In genomic region chr5:150783422-150783928, GRCh38 we compare ENCODE assay signal across 1 cellular context.
A peak's percentile ranks its signal among the peaks of the same experiment; 100 is the strongest.
TF ChIP-seq lines count a peak whose summit lies in the region.

No MANE protein-coding gene starts in this region.

TF ChIP-seq in HEK293, 187 proteins besides CTCF, POLR2A, EP300 and RAD21 (continued from another document and continues in another):
- TF ChIP-seq TSHZ1 (tag by site-specific recombination; IDR thresholded peaks at IDR 0.05; ENCODE audit: borderline replicate concordance), result peak; percentile 57; the same call in 1 of the 2 replicates
- TF ChIP-seq ZNF423 (tag by site-specific recombination; IDR thresholded peaks at IDR 0.05), result peak; percentile 59; the same call in 1 of the 2 replicates
- TF ChIP-seq ZNF341 (tag by site-specific recombination; IDR thresholded peaks at IDR 0.05; ENCODE audit: low read depth), result peak; percentile 94
- TF ChIP-seq ZFP41 (tag by site-specific recombination; IDR thresholded peaks at IDR 0.05; ENCODE audit: borderline replicate concordance), result no peak
- peak; percentile 64 for TF ChIP-seq ZNF366 (tag by site-specific recombination; conservative IDR thresholded peaks at IDR 0.05)
- TF ChIP-seq ZNF2 (tag by site-specific recombination; IDR thresholded peaks at IDR 0.05), result peak; percentile 79
- TF ChIP-seq ZNF155 (tag by site-specific recombination; IDR thresholded peaks at IDR 0.05), result no peak
- no peak for TF ChIP-seq SP3 (tag by site-specific recombination; IDR thresholded peaks at IDR 0.05)
- TF ChIP-seq ZBTB44 (tag by site-specific recombination; IDR thresholded peaks at IDR 0.05), result peak; percentile 88
- peak; percentile 81 for TF ChIP-seq ZNF600 (tag by site-specific recombination; IDR thresholded peaks at IDR 0.05)
- peak; percentile 56 for TF ChIP-seq ZBTB17 (tag by site-specific recombination; IDR thresholded peaks at IDR 0.05)
- TF ChIP-seq ZNF692 (tag by site-specific recombination; IDR thresholded peaks at IDR 0.05), result no peak
- peak; percentile 77 for TF ChIP-seq GLIS1 (tag by site-specific recombination; IDR thresholded peaks at IDR 0.05)
- peak; percentile 74 for TF ChIP-seq FEZF1 (tag by site-specific recombination; IDR thresholded peaks at IDR 0.05)
- TF ChIP-seq ZNF830 (tag by site-specific recombination; IDR thresholded peaks at IDR 0.05; ENCODE audit: low read depth), result no peak
- peak; percentile 59 for TF ChIP-seq WT1 (tag by site-specific recombination; IDR thresholded peaks at IDR 0.05)
- TF ChIP-seq ZNF398 (tag by site-specific recombination; IDR thresholded peaks at IDR 0.05), result peak; percentile 68
- TF ChIP-seq ZNF19 (tag by site-specific recombination; IDR thresholded peaks at IDR 0.05; ENCODE audit: low read depth), result no peak
- 0 out of 2 replicates have a peak, but pooled peaks have one; percentile 17 for TF ChIP-seq PRDM1 (tag by site-specific recombination; IDR thresholded peaks at IDR 0.05)
- peak; percentile 51 for TF ChIP-seq SP2 (tag by site-specific recombination; IDR thresholded peaks at IDR 0.05)
- peak; percentile 69 for TF ChIP-seq PRDM10 (tag by site-specific recombination; IDR thresholded peaks at IDR 0.05)
- peak; percentile 44; the same call in 1 of the 2 replicates for TF ChIP-seq ZBTB48 (tag by site-specific recombination; IDR thresholded peaks at IDR 0.05)
- no peak for TF ChIP-seq ZNF211 (tag by site-specific recombination; IDR thresholded peaks at IDR 0.05; ENCODE audit: low read depth)
- TF ChIP-seq ZIC2 (tag by site-specific recombination; IDR thresholded peaks at IDR 0.05), result peak; percentile 88
- TF ChIP-seq ZNF768 (tag by site-specific recombination; IDR thresholded peaks at IDR 0.05), result no peak
- TF ChIP-seq ZNF391 (tag by site-specific recombination; IDR thresholded peaks at IDR 0.05; ENCODE audit: borderline replicate concordance, low read depth), result no peak
- TF ChIP-seq ZBTB8A (tag by site-specific recombination; IDR thresholded peaks at IDR 0.05), result peak; percentile 74
- no peak for TF ChIP-seq ZNF354C (tag by site-specific recombination; IDR thresholded peaks at IDR 0.05; ENCODE audit: borderline replicate concordance, low read depth)
- 0 out of 2 replicates have a peak, but pooled peaks have one; percentile 44 for TF ChIP-seq ZNF610 (tag by site-specific recombination; IDR thresholded peaks at IDR 0.05; ENCODE audit: borderline replicate concordance)
- TF ChIP-seq ZNF580 (tag by site-specific recombination; IDR thresholded peaks at IDR 0.05), result peak; percentile 80
- 0 out of 2 replicates have a peak, but pooled peaks have one; percentile 53 for TF ChIP-seq ZNF660 (tag by site-specific recombination; IDR thresholded peaks at IDR 0.05)
- TF ChIP-seq OSR2 (tag by site-specific recombination; IDR thresholded peaks at IDR 0.05), result peak; percentile 95
- TF ChIP-seq SP7 (tag by site-specific recombination; IDR thresholded peaks at IDR 0.05), result peak; percentile 65
- TF ChIP-seq ZNF561 (tag by site-specific recombination; IDR thresholded peaks at IDR 0.05; ENCODE audit: borderline replicate concordance), result peak; percentile 66; the same call in 1 of the 2 replicates
- TF ChIP-seq TRIM28 (IDR thresholded peaks at IDR 0.05; ENCODE audit: borderline replicate concordance, low read length), result peak; percentile 61; the same call in 1 of the 2 replicates
- TF ChIP-seq ZXDB (tag by site-specific recombination; IDR thresholded peaks at IDR 0.05), result peak; percentile 67; the same call in 1 of the 2 replicates
- TF ChIP-seq ZNF585B (tag by site-specific recombination; IDR thresholded peaks at IDR 0.05), result no peak
- no peak for TF ChIP-seq ZNF664 (tag by site-specific recombination; IDR thresholded peaks at IDR 0.05)
- TF ChIP-seq INSM2 (tag by site-specific recombination; IDR thresholded peaks at IDR 0.05), result peak; percentile 33; the same call in 1 of the 2 replicates
- no peak for TF ChIP-seq ZNF549 (tag by site-specific recombination; IDR thresholded peaks at IDR 0.05)
- peak; percentile 86 for TF ChIP-seq ZNF843 (tag by site-specific recombination; IDR thresholded peaks at IDR 0.05)
- peak; percentile 83; the same call in 1 of the 2 replicates for TF ChIP-seq BCL11B (tag by site-specific recombination; IDR thresholded peaks at IDR 0.05; ENCODE audit: low read depth)
- TF ChIP-seq ZNF335 (tag by site-specific recombination; conservative IDR thresholded peaks at IDR 0.05), result peak; percentile 60
- TF ChIP-seq ZNF518A (tag by site-specific recombination; conservative IDR thresholded peaks at IDR 0.05; ENCODE audit: low read depth), result peak; percentile 62
- peak; percentile 90 for TF ChIP-seq IKZF3 (tag by site-specific recombination; IDR thresholded peaks at IDR 0.05)
